ENCODE assay signal across 1 cellular context in genomic region chr1:159821171-159821867, GRCh38.
TF ChIP-seq lines count a peak whose summit lies in the region.

No MANE protein-coding gene starts in this region.

TF ChIP-seq in HEK293T, 16 proteins besides CTCF, POLR2A, EP300 and RAD21 (continued from another document):
- TF ChIP-seq ZNF384 (IDR thresholded peaks at IDR 0.05) (no peak), BHLHE40 (IDR thresholded peaks at IDR 0.05; ENCODE audit: borderline replicate concordance) (no peak)
TF ChIP-seq in HEK293T: peak in this region for 0.
